ENCODE assay signal across 13 cellular contexts in the genomic region with DNA sequence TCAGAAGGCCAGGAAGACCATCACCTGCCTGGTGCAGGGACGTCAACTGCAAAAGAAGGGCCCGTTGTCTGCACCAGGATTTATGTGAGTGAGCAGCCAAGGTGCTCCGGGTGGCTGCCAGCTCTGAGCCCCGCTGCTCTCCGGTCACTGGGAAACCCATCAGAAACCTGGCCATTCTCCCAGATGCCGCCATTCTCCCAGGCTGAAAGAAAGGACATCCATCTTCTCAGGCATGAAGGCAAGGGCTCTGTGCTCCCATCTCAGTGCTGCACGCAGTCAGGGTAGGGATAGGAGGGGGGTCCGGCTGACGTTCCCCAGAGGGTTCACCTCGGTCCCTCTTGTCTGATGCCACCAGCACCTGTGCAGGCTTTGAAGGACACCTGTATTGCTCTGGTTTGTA.
"Had no signal": no experiment of that assay in that cellular context is flagged by ENCODE, and none has a peak within 500 bp of the region (broad histone marks: within the 10 kb centered on the region; RNA-seq: fewer than 3 reads in every experiment).

No MANE protein-coding gene starts in this region.

- ATAC-seq: gastroesophageal sphincter, mucosa of descending colon, natural killer cell, right cardiac atrium had no signal

- DNase-seq: effector memory CD4-positive, alpha-beta T cell; glutamatergic neuron; kidney glomerular epithelial cell; mucosa of descending colon; natural killer cell; ovary; right cardiac atrium; small intestine; stimulated activated CD4-positive, alpha-beta T cell treated with anti-CD3 and anti-CD28 coated beads, Interleukin-12 subunit alpha, Interleukin-12 subunit beta, amount 100 ng/mL, for 4 hours; stimulated activated naive CD4-positive, alpha-beta T cell; stomach; trophoblast cell had no signal
